8 cellular contexts compared by ENCODE assay signal in genomic region chr5:174323878-174324281, GRCh38.
DNase-seq lines count a peak whose midpoint lies in the region; ATAC-seq and TF ChIP-seq lines count a peak whose summit lies in the region.

No MANE protein-coding gene starts in this region.

- intact Hi-C loops in esophagus squamous epithelium (cut with DNase I), result no loop called here

- WGBS in iPS DF 6.9 (ENCODE audit: insufficient coverage, insufficient read length), result 100% methylated on average over 1 of the region's 4 CpGs
- 4 to 6% methylated on average over 4 of the region's 4 CpGs for WGBS in esophagus squamous epithelium, 2 donors

- DNase-seq in SJCRH30 (peak; percentile 53 to 68), iPS DF 6.9 (ENCODE audit: low read depth, low spot score) (peak; percentile 58), AG08395 (ENCODE audit: low spot score) (no peak), esophagus squamous epithelium (lab: John Stamatoyannopoulos, UW) (no peak)
- no peak for DNase-seq in activated effector memory CD4-positive, alpha-beta T cell treated with anti-CD3 and anti-CD28 coated beads, Interleukin-2, amount 50 U/mL, for 16 hours

- no peak overlapping the region for H3K4me3 ChIP-seq in BLaER1 treated with 17β-estradiol and CSF1 and Interleukin-3, amounts not matched to agents 10 nM and 100 nM
- H3K4me3 ChIP-seq in SJCRH30, result no peak overlapping the region
- H3K4me3 ChIP-seq in iPS DF 6.9 (ENCODE audit: low read length), result no peak overlapping the region
- H3K4me3 ChIP-seq in esophagus squamous epithelium, result no peak overlapping the region

- TF ChIP-seq CTCF in esophagus squamous epithelium (IDR thresholded peaks at IDR 0.05), result no peak

- H3K9me3 ChIP-seq in BLaER1 treated with 17β-estradiol and CSF1 and Interleukin-3, amounts not matched to agents 10 nM and 100 nM (replicated peaks in 1 of 11), result no peaks in the 10 kb centered on the region
- H3K9me3 ChIP-seq in SJCRH30 (replicated peaks) (no peaks in the 10 kb centered on the region), iPS DF 6.9 (ENCODE audit: control insufficient read depth, insufficient read depth, low read length) (no peaks in the 10 kb centered on the region), esophagus squamous epithelium (no peaks in the 10 kb centered on the region)

- TF ChIP-seq POLR2A in esophagus squamous epithelium (IDR thresholded peaks at IDR 0.05), result no peak

- ATAC-seq in GM18868 (IDR thresholded peaks at IDR 0.05; ENCODE audit: unreplicated experiment) (peak; percentile 88), HG03439 (IDR thresholded peaks at IDR 0.05; ENCODE audit: unreplicated experiment) (peak; percentile 71)

- H4K20me1 ChIP-seq in BLaER1 treated with 17β-estradiol and CSF1 and Interleukin-3, amounts not matched to agents 10 nM and 100 nM, result no peaks in the 10 kb centered on the region

- no peaks in the 10 kb centered on the region for H3K36me3 ChIP-seq in BLaER1 treated with 17β-estradiol and CSF1 and Interleukin-3, amounts not matched to agents 10 nM and 100 nM
- H3K36me3 ChIP-seq in SJCRH30 (no peaks in the 10 kb centered on the region), iPS DF 6.9 (ENCODE audit: control insufficient read depth, insufficient read depth, low read length) (no peaks in the 10 kb centered on the region), esophagus squamous epithelium (no peaks in the 10 kb centered on the region)

- peaks cover 14 to 26% (median 21%) of the 10 kb centered on the region in 10 experiments; a peak in 19 of 20 replicates for H3K4me1 ChIP-seq in BLaER1 treated with 17β-estradiol and CSF1 and Interleukin-3, amounts not matched to agents 10 nM and 100 nM
- H3K4me1 ChIP-seq in SJCRH30 (peaks cover 3% of the 10 kb centered on the region; the same call in 1 of the 2 replicates), iPS DF 6.9 (ENCODE audit: control insufficient read depth, insufficient read depth, low read length) (peaks cover 3% of the 10 kb centered on the region), esophagus squamous epithelium (no peaks in the 10 kb centered on the region)

- 0 out of 22 replicates have a peak, but pooled peaks cover 0 to 3% (median 0%) of the 10 kb centered on the region in 11 experiments for H3K27me3 ChIP-seq in BLaER1 treated with 17β-estradiol and CSF1 and Interleukin-3, amounts not matched to agents 10 nM and 100 nM
- H3K27me3 ChIP-seq in SJCRH30 (no peaks in the 10 kb centered on the region), iPS DF 6.9 (ENCODE audit: control insufficient read depth, insufficient read depth, low read length) (no peaks in the 10 kb centered on the region), esophagus squamous epithelium (peaks cover 0 to 86% (median 0%) of the 10 kb centered on the region in 4 donors)

- H3K9ac ChIP-seq in BLaER1 treated with 17β-estradiol and CSF1 and Interleukin-3, amounts not matched to agents 10 nM and 100 nM, result no peak overlapping the region

- H3K27ac ChIP-seq in BLaER1 treated with 17β-estradiol and CSF1 and Interleukin-3, amounts not matched to agents 10 nM and 100 nM, result no peak overlapping the region
- H3K27ac ChIP-seq in SJCRH30, result no peak overlapping the region
- no peak overlapping the region for H3K27ac ChIP-seq in iPS DF 6.9 (ENCODE audit: low read length)
- no peak overlapping the region for H3K27ac ChIP-seq in esophagus squamous epithelium

- peak overlapping the region; percentile 19 to 55 (median 26); a peak in 18 of 22 replicates for H3K4me2 ChIP-seq in BLaER1 treated with 17β-estradiol and CSF1 and Interleukin-3, amounts not matched to agents 10 nM and 100 nM

Comparison
In these comparisons a context has a peak if more than half of its experiments do, and no peak if none do; other contexts are left out.
1. DNase-seq: peak in SJCRH30 (2 of 2) and iPS DF 6.9 (single experiment); none in activated effector memory CD4-positive, alpha-beta T cell treated with anti-CD3 and anti-CD28 coated beads, Interleukin-2, amount 50 U/mL, for 16 hours (single experiment), AG08395 (single experiment) and esophagus squamous epithelium (single experiment).